In the genomic region with DNA sequence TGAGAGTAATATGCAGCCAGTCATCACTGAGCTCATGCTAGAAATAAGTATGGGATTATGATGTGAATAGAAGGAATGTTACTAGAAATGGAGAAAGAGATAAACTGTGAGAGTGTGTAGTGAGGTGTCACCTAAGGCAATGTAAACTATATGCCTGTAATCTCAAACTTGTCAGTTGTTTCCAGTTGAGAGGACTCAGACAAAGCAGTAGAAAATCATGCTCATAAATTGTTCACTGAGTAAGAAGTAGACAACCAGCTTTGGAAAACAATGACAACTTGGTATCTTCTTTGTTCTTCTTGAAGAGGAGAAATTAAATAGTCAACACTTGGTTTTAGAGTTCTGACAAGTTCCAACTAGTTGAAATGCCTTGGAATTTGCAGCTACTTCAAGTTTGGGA, we compare ENCODE assay signal across 24 cellular contexts.
DNase-seq lines count a peak whose midpoint lies in the region; FAIRE-seq and TF ChIP-seq lines count a peak whose summit lies in the region.
"Had no signal": no experiment of that assay in that cellular context is flagged by ENCODE, and none has a peak within 500 bp of the region (broad histone marks: within the 10 kb centered on the region; RNA-seq: fewer than 3 reads in every experiment).

No MANE protein-coding gene starts in this region.

- H3K36me3 Mint-ChIP-seq in activated naive CD4-positive, alpha-beta T cell treated with anti-CD3 and anti-CD28 coated beads, Interleukin-2, amount 10 ng/mL, durations not matched to agents 7 days and 5 days = no peaks in the 10 kb centered on the region
- H3K36me3 Mint-ChIP-seq: CD14-positive monocyte; CD8-positive, alpha-beta T cell had no signal

- no peak overlapping the region for H3K27ac Mint-ChIP-seq in activated naive CD4-positive, alpha-beta T cell treated with anti-CD3 and anti-CD28 coated beads, Interleukin-2, amount 10 ng/mL, durations not matched to agents 7 days and 5 days
- H3K27ac Mint-ChIP-seq: CD14-positive monocyte; CD8-positive, alpha-beta T cell; GM23338; HFFc6 had no signal

- H3K4me3 ChIP-seq in mammary epithelial cell (replicated peaks in 1 of 3; ENCODE audit: insufficient read depth in 1 of 3, low read depth in 2 of 3, low read length in 3 of 3) (no peak overlapping the region), breast epithelium (no peak overlapping the region)
- H3K4me3 ChIP-seq: A549, BLaER1, GM12878, GM23338 had no signal

- no peaks in the 10 kb centered on the region for H4K20me1 ChIP-seq in mammary epithelial cell (ENCODE audit: insufficient read depth, low read length)
- H4K20me1 ChIP-seq: BLaER1 had no signal

- H3K27ac ChIP-seq in mammary epithelial cell (ENCODE audit: insufficient read depth, low read depth, low read length) (no peak overlapping the region), breast epithelium (no peak overlapping the region)
- H3K27ac ChIP-seq: 22Rv1, A549, BLaER1, HL-60 had no signal

- H3K4me3 Mint-ChIP-seq in activated naive CD4-positive, alpha-beta T cell treated with anti-CD3 and anti-CD28 coated beads, Interleukin-2, amount 10 ng/mL, durations not matched to agents 7 days and 5 days = no peak overlapping the region
- H3K4me3 Mint-ChIP-seq: CD14-positive monocyte; CD8-positive, alpha-beta T cell; GM23338; HFFc6 had no signal

- H3K4me2 ChIP-seq in mammary epithelial cell (ENCODE audit: insufficient read depth, low read depth, low read length) = peak overlapping the region; percentile 1
- H3K4me2 ChIP-seq: A549, BLaER1, GM23338 had no signal

- TF ChIP-seq POLR2A in breast epithelium (IDR thresholded peaks at IDR 0.05) (no peak), erythroblast (IDR thresholded peaks at IDR 0.05; ENCODE audit: low read length) (no peak), GM12891 (IDR thresholded peaks at IDR 0.05; ENCODE audit: low read depth, low read length) (no peak)

- intact Hi-C loops in mammary epithelial cell (cut with micrococcal nuclease) = no loop called here
- intact Hi-C loops in breast epithelium (cut with DNase I; ENCODE audit: low total_unique reads) = no loop called here

- TF ChIP-seq CTCF in mammary epithelial cell (conservative IDR thresholded peaks at IDR 0.05 in 1 of 2, IDR thresholded peaks at IDR 0.05 in 1 of 2; ENCODE audit: extremely low read depth in 1 of 2, insufficient read depth in 1 of 2, low read depth in 1 of 2, low read length in 2 of 2) = no peak
- TF ChIP-seq CTCF in breast epithelium (IDR thresholded peaks at IDR 0.05) = no peak

- H3K9ac ChIP-seq in mammary epithelial cell (ENCODE audit: insufficient read depth, low read length) = no peak overlapping the region
- H3K9ac ChIP-seq: BLaER1 had no signal

- no peaks in the 10 kb centered on the region for H3K79me2 ChIP-seq in mammary epithelial cell (ENCODE audit: insufficient read depth, low read length)

- H3K9me3 ChIP-seq in mammary epithelial cell (replicated peaks; ENCODE audit: insufficient read depth, low read length) = no peaks in the 10 kb centered on the region
- H3K9me3 ChIP-seq in breast epithelium = peaks cover 0 to 4% of the 10 kb centered on the region in 2 donors
- H3K9me3 ChIP-seq: A549 had no signal

- peaks cover 11% of the 10 kb centered on the region for H3K4me1 ChIP-seq in mammary epithelial cell (ENCODE audit: insufficient read depth, low read length)
- no peaks in the 10 kb centered on the region for H3K4me1 ChIP-seq in breast epithelium
- H3K4me1 ChIP-seq: A549, BLaER1 had no signal

- H2AFZ ChIP-seq in mammary epithelial cell (ENCODE audit: low read depth, low read length) = no peak overlapping the region
- H2AFZ ChIP-seq: GM23338 had no signal

- dilution Hi-C loops in mammary epithelial cell (cut with HindIII; ENCODE audit: low sequenced_read_pairs) = no loop called here

- no peaks in the 10 kb centered on the region for H3K27me3 ChIP-seq in mammary epithelial cell (ENCODE audit: insufficient read depth, low read length)
- no peaks in the 10 kb centered on the region for H3K27me3 ChIP-seq in breast epithelium
- H3K27me3 ChIP-seq: BLaER1 had no signal

- no TSS peak for BruUV-seq in mammary epithelial cell (replicated peaks; lab: Mats Ljungman, UMichigan)

- H3K36me3 ChIP-seq in mammary epithelial cell (ENCODE audit: insufficient read depth, low read length) = no peaks in the 10 kb centered on the region
- no peaks in the 10 kb centered on the region for H3K36me3 ChIP-seq in breast epithelium
- H3K36me3 ChIP-seq: BLaER1 had no signal

- DNase-seq in mammary epithelial cell (no peak), breast epithelium (ENCODE audit: low spot score in 2 of 2) (no peak), erythroblast (lab: John Stamatoyannopoulos, UW) (peak; percentile 9 to 32), kidney glomerular epithelial cell (lab: John Stamatoyannopoulos, UW) (peak; percentile 12), CD1c-positive myeloid dendritic cell (ENCODE audit: extremely low spot score) (no peak), NCI-H2227 (lab: John Stamatoyannopoulos, UW; ENCODE audit: unreplicated experiment) (no peak), GM12891 (ENCODE audit: insufficient read length, low spot score) (no peak)
- DNase-seq in activated naive CD4-positive, alpha-beta T cell treated with anti-CD3 and anti-CD28 coated beads, Interleukin-2, amount 10 ng/mL, durations not matched to agents 7 days and 5 days = no peak
- DNase-seq: AML-193; Calu3; CD8-positive, alpha-beta T cell; DMS79 treated with DMSO at 0.1 percent for 48 hours; EL; HCEC 1CT; HFFc6 had no signal

- CTCF ChIA-PET in mammary epithelial cell (lab: Charles Lee; ENCODE audit: low non-redundant PET) = no interaction called here
- CTCF ChIA-PET in activated naive CD4-positive, alpha-beta T cell treated with anti-CD3 and anti-CD28 coated beads, Interleukin-2, amount 10 ng/mL, durations not matched to agents 7 days and 5 days (lab: Charles Lee) = no interaction called here

- in situ Hi-C loops in mammary epithelial cell (cut with MboI; ENCODE audit: low sequenced_read_pairs in 2 of 2) = no loop called here

- H3K9me3 Mint-ChIP-seq in activated naive CD4-positive, alpha-beta T cell treated with anti-CD3 and anti-CD28 coated beads, Interleukin-2, amount 10 ng/mL, durations not matched to agents 7 days and 5 days = peaks cover 2% of the 10 kb centered on the region

- FAIRE-seq in GM12891 (lab: Jason Lieb, UNC) = no peak
- FAIRE-seq: A549, GM12878, GM18507, H54 had no signal

- H3K4me1 Mint-ChIP-seq in activated naive CD4-positive, alpha-beta T cell treated with anti-CD3 and anti-CD28 coated beads, Interleukin-2, amount 10 ng/mL, durations not matched to agents 7 days and 5 days = peaks cover 9% of the 10 kb centered on the region
- H3K4me1 Mint-ChIP-seq: CD14-positive monocyte, GM23338 had no signal

- peaks cover 40% of the 10 kb centered on the region for H3K27me3 Mint-ChIP-seq in activated naive CD4-positive, alpha-beta T cell treated with anti-CD3 and anti-CD28 coated beads, Interleukin-2, amount 10 ng/mL, durations not matched to agents 7 days and 5 days

TF ChIP-seq in GM12891, 5 proteins besides CTCF, POLR2A, EP300 and RAD21:
- TF ChIP-seq PAX5 (IDR thresholded peaks at IDR 0.05; ENCODE audit: insufficient read depth, low read length, severe bottlenecking) (no peak), SPI1 (IDR thresholded peaks at IDR 0.05; ENCODE audit: low read depth, low read length) (no peak), TAF1 (IDR thresholded peaks at IDR 0.05; ENCODE audit: low read depth, low read length) (no peak), POLR2AphosphoS5 (IDR thresholded peaks at IDR 0.05; ENCODE audit: low read depth, low read length) (no peak), POU2F2 (IDR thresholded peaks at IDR 0.05; ENCODE audit: low read depth, low read length) (no peak)

Comparison
In these comparisons a context has a peak if more than half of its experiments do, and no peak if none do; other contexts are left out.
1. DNase-seq: peak in erythroblast (2 of 2) and kidney glomerular epithelial cell (single experiment); none in mammary epithelial cell (single experiment), breast epithelium (0 of 2), activated naive CD4-positive, alpha-beta T cell treated with anti-CD3 and anti-CD28 coated beads, Interleukin-2, amount 10 ng/mL, durations not matched to agents 7 days and 5 days (single experiment), CD1c-positive myeloid dendritic cell (single experiment), NCI-H2227 (single experiment) and GM12891 (single experiment).